8 cellular contexts compared by ENCODE assay signal in genomic region chr11:82775736-82776346, GRCh38. TPM values are rescaled to one million over a fixed set of nuclear protein-coding genes. Genes with fewer than 3 reads are reported as not detected.
DNase-seq lines count a peak whose midpoint lies in the region; ATAC-seq, FAIRE-seq and TF ChIP-seq lines count a peak whose summit lies in the region.

No MANE protein-coding gene starts in this region.

- intact Hi-C loops in OCI-LY7 (cut with micrococcal nuclease; ENCODE audit: unreplicated experiment) (loop anchor here (1.0 to 10.0 kb wide), 3 partner anchors 56 to 1039 kb away; no protein-coding TSS in a partner anchor), GM12878 (cut with micrococcal nuclease; ENCODE audit: unreplicated experiment) (loop anchor here (1.0 to 2.0 kb wide), 2 partner anchors 88 to 1045 kb away; no protein-coding TSS in a partner anchor), uterus (cut with DNase I; ENCODE audit: low total_unique reads) (no loop called here)

- SMC1A ChIA-PET in GM12878 (lab: Charles Lee; ENCODE audit: uncharacterized antibody, unreplicated experiment): interaction anchor here (0.6 to 2.0 kb wide), 12 partner anchors 9 to 1040 kb away, joined by 3 to 8 read pairs (median 4); partner anchors contain the start of gene DDIAS

- TF ChIP-seq EP300 in GM12878 (IDR thresholded peaks at IDR 0.05; ENCODE audit: borderline replicate concordance in 1 of 2, control insufficient read depth in 1 of 2, low read depth in 2 of 2, low read length in 2 of 2): no peak

- H3K9me3 Mint-ChIP-seq in memory B cell: peaks cover 13% of the 10 kb centered on the region

- H3K36me3 Mint-ChIP-seq in memory B cell: peaks cover 8% of the 10 kb centered on the region

- in situ Hi-C loops in GM12878 (cut with MboI): no loop called here

- H3K36me3 ChIP-seq in OCI-LY7 (ENCODE audit: insufficient read depth, low read length) (no peaks in the 10 kb centered on the region), GM12878 (ENCODE audit: control insufficient read depth in 2 of 2, insufficient read depth in 2 of 2, low read length in 1 of 2) (no peaks in the 10 kb centered on the region), uterus (no peaks in the 10 kb centered on the region)

- peak overlapping the region; percentile 47; the same call in 1 of the 2 replicates for H2AFZ ChIP-seq in OCI-LY7 (ENCODE audit: low read length)
- H2AFZ ChIP-seq in GM12878 (ENCODE audit: control insufficient read depth, low read depth, low read length): peak overlapping the region; percentile 15; the same call in 1 of the 2 replicates

- H3K9me3 ChIP-seq in OCI-LY7 (ENCODE audit: low read length) (no peaks in the 10 kb centered on the region), GM12878 (replicated peaks; ENCODE audit: control insufficient read depth, insufficient read depth, low read length) (no peaks in the 10 kb centered on the region), uterus (peaks cover 0 to 6% of the 10 kb centered on the region in 2 donors)

- H3K27me3 Mint-ChIP-seq in memory B cell: peaks cover 11% of the 10 kb centered on the region

- TF ChIP-seq POLR2A in GM12878 (IDR thresholded peaks at IDR 0.05; ENCODE audit: low read depth, low read length) (no peak), uterus (IDR thresholded peaks at IDR 0.05) (no peak)

- no peaks in the 10 kb centered on the region for H3K27me3 ChIP-seq in GM12878 (replicated peaks in 1 of 2; ENCODE audit: control insufficient read depth in 2 of 2, insufficient read depth in 2 of 2, low read length in 1 of 2)
- no peaks in the 10 kb centered on the region for H3K27me3 ChIP-seq in uterus

- H3K79me2 ChIP-seq in OCI-LY7 (ENCODE audit: insufficient read depth, low read depth, low read length): no peaks in the 10 kb centered on the region
- H3K79me2 ChIP-seq in GM12878 (ENCODE audit: control insufficient read depth, insufficient read depth, low read length): no peaks in the 10 kb centered on the region

- POLR2A ChIA-PET in OCI-LY7 (lab: Charles Lee) (interaction anchor here (0.6 to 1.0 kb wide), 2 partner anchors 12 to 632 kb away, joined by 3 read pairs; no protein-coding TSS in a partner anchor), GM12878 (lab: Charles Lee) (interaction anchor here (0.6 to 0.8 kb wide), 2 partner anchors 19 to 408 kb away, joined by 3 read pairs; no protein-coding TSS in a partner anchor)

- no peak overlapping the region for H3K27ac ChIP-seq in OCI-LY7 (ENCODE audit: low read depth, low read length, poor library complexity, severe bottlenecking)
- H3K27ac ChIP-seq in GM12878 (ENCODE audit: control insufficient read depth, insufficient read depth): no peak overlapping the region
- H3K27ac ChIP-seq in uterus: no peak overlapping the region

- TF ChIP-seq CTCF in OCI-LY7 (conservative IDR thresholded peaks at IDR 0.05; ENCODE audit: low read length) (peak; percentile 86), GM12878 (IDR thresholded peaks at IDR 0.05 in 2 of 3, conservative IDR thresholded peaks at IDR 0.05 in 1 of 3; ENCODE audit: control insufficient read depth in 2 of 3, extremely low read depth in 1 of 3, insufficient read depth in 1 of 3, low read depth in 3 of 3, low read length in 3 of 3) (peak; percentile 76 to 90 (median 85)), uterus (IDR thresholded peaks at IDR 0.05) (no peak)

- CTCF ChIA-PET in OCI-LY7 (lab: Charles Lee; ENCODE audit: unreplicated experiment) (interaction anchor here (0.6 to 0.9 kb wide), 2 partner anchors 38 to 949 kb away, joined by 3 to 5 read pairs; no protein-coding TSS in a partner anchor), GM12878 (lab: Yijun Ruan, JAX) (interaction anchor here (0.6 to 3.5 kb wide), 39 partner anchors 9 to 1044 kb away, joined by 3 to 24 read pairs (median 4); no protein-coding TSS in a partner anchor)

- WGBS in GM12878 (ENCODE audit: insufficient coverage, insufficient replicate concordance, low lambda C conversion rate, missing lambda C conversion rate): 0% methylated on average over 3 of the region's 3 CpGs

- no peak overlapping the region for H3K27ac Mint-ChIP-seq in memory B cell

- H3K4me3 ChIP-seq in OCI-LY7 (ENCODE audit: low read depth, low read length, poor library complexity, severe bottlenecking) (no peak overlapping the region), GM12878 (no peak overlapping the region), uterus (no peak overlapping the region)

- H3K9me2 ChIP-seq in OCI-LY7 (ENCODE audit: insufficient read depth, low read length): no peaks in the 10 kb centered on the region

- H3K4me1 ChIP-seq in OCI-LY7 (ENCODE audit: insufficient read depth, low read length, poor library complexity, severe bottlenecking) (no peaks in the 10 kb centered on the region), GM12878 (ENCODE audit: control insufficient read depth, insufficient read depth, low read length) (no peaks in the 10 kb centered on the region), uterus (no peaks in the 10 kb centered on the region)

- H3K4me1 Mint-ChIP-seq in memory B cell: peaks cover 2% of the 10 kb centered on the region

- BruUV-seq in OCI-LY7 (replicated peaks; lab: Mats Ljungman, UMichigan): no TSS peak
- no TSS peak for BruUV-seq in GM12878 (replicated peaks; lab: Mats Ljungman, UMichigan)

- H3K9ac ChIP-seq in GM12878 (ENCODE audit: control insufficient read depth, insufficient read depth, low read length): no peak overlapping the region

- H3K4me3 Mint-ChIP-seq in memory B cell: no peak overlapping the region

- peak; percentile 64 for TF ChIP-seq RAD21 in GM12878 (IDR thresholded peaks at IDR 0.05; ENCODE audit: insufficient read depth, low read depth, low read length)

- peak; percentile 77 for DNase-seq in ELR (ENCODE audit: low read depth)
- peak; percentile 51 for DNase-seq in OCI-LY7 (ENCODE audit: low spot score)
- DNase-seq in GM12878 (ENCODE audit: low read depth, low spot score): no peak
- peak in 1 of 2 donors; percentile 1 for DNase-seq in memory B cell (ENCODE audit: low spot score in 2 of 2)
- no peak for DNase-seq in superior temporal gyrus (ENCODE audit: extremely low spot score)
- DNase-seq in uterus: no peak

- peak; percentile 96 for FAIRE-seq in GM12878 (lab: Jason Lieb, UNC)

- RAD21 ChIA-PET in GM12878 (lab: Charles Lee; ENCODE audit: unreplicated experiment): interaction anchor here (0.7 to 1.8 kb wide), 10 partner anchors 9 to 1040 kb away, joined by 3 to 7 read pairs (median 4); no protein-coding TSS in a partner anchor

- H3K4me2 ChIP-seq in OCI-LY7 (ENCODE audit: low read length): no peak overlapping the region
- H3K4me2 ChIP-seq in GM12878 (ENCODE audit: control insufficient read depth, insufficient read depth): no peak overlapping the region; the same call in 1 of the 2 replicates

- no peaks in the 10 kb centered on the region for H4K20me1 ChIP-seq in OCI-LY7 (ENCODE audit: insufficient read depth, low read length)
- no peaks in the 10 kb centered on the region for H4K20me1 ChIP-seq in GM12878 (ENCODE audit: control insufficient read depth, insufficient read depth)

- ATAC-seq in GM19452 (IDR thresholded peaks at IDR 0.05; ENCODE audit: unreplicated experiment) (peak; percentile 98), HG03280 (IDR thresholded peaks at IDR 0.05; ENCODE audit: unreplicated experiment) (peak; percentile 99), GM12878 (peak; percentile 100), memory B cell (ENCODE audit: low read depth) (peak; percentile 50)

TF ChIP-seq in GM12878, 131 proteins besides CTCF, POLR2A, EP300 and RAD21:
- TF ChIP-seq SP1 (IDR thresholded peaks at IDR 0.05; ENCODE audit: low read depth, low read length) (no peak), BCL3 (IDR thresholded peaks at IDR 0.05; ENCODE audit: borderline replicate concordance, insufficient read depth, low read depth, low read length, poor library complexity, severe bottlenecking) (no peak), SMC3 (IDR thresholded peaks at IDR 0.05; ENCODE audit: borderline replicate concordance, low read length) (peak; percentile 53; the same call in 1 of the 2 replicates), YY1 (IDR thresholded peaks at IDR 0.05; ENCODE audit: low read depth, low read length) (peak; percentile 23; the same call in 1 of the 2 replicates)

RNA-seq across cellular contexts. Expression of gene FAM181B, which starts 42.2 kb away (rescaled TPM):
- total RNA-seq in OCI-LY7 (2014; rRNA removed; shearing (Covaris generic)): not detected in 2 replicates
- total RNA-seq in OCI-LY7 (2022) (not detected in 2 replicates), GM12878 (2014; rRNA removed) (not detected in 2 replicates), GM12878 (2014; rRNA removed; fragmentation: Illumina TruSeq; extraction: Trizol) (not detected in 2 replicates), GM12878 (2021) (not detected in 2 replicates), uterus (1 to 10 TPM in 1 of 4 donors, under 1 TPM in 2, not detected in 1; 0.26 to 5.7 (median 0.91) TPM)
- not detected in 2 replicates for total RNA-seq in GM12878 (2013; cell fraction: nucleolus; rRNA removed)
- polyA plus RNA-seq in GM12878 (2011; ENCODE audit: low read depth): not detected
- polyA plus RNA-seq in GM12878 (2011; rRNA removed) (not detected in 2 replicates), GM12878 (2014; fragmentation: Illumina TruSeq; extraction: Trizol) (not detected in 2 replicates), GM12878 (2014; fragmentation: Nextera tagmentation; extraction: Ambion mirVana) (not detected), GM12878 (2014; rRNA removed) (not detected in 2 replicates), GM12878 (2016; fragmentation: Nextera tagmentation; extraction: Ambion mirVana) (not detected)
- polyA plus RNA-seq in GM12878 (2011; cell fraction: cytosol; rRNA removed): not detected in 2 replicates
- not detected in 2 replicates for polyA plus RNA-seq in GM12878 (2011; cell fraction: nucleus; rRNA removed)
- not detected in 2 replicates for polyA plus RNA-seq in GM12878 (2012)
- not detected in 2 replicates for polyA minus RNA-seq in GM12878 (2011; rRNA and poly(A)+ RNA removed)
- not detected in 2 replicates for polyA minus RNA-seq in GM12878 (2011; cell fraction: cytosol; rRNA and poly(A)+ RNA removed)
- not detected in 2 replicates for polyA minus RNA-seq in GM12878 (2011; cell fraction: nucleus; rRNA and poly(A)+ RNA removed)

Comparison
In these comparisons a context has a peak if more than half of its experiments do, and no peak if none do; other contexts are left out.
1. DNase-seq: peak in ELR (single experiment) and OCI-LY7 (single experiment); none in GM12878 (single experiment), superior temporal gyrus (single experiment) and uterus (0 of 2).
2. ATAC-seq: peak in every context shown above with its lines; median percentile 100 in GM12878; 99 in HG03280; 98 in GM19452; 50 in memory B cell.
3. CTCF ChIP-seq: peak in OCI-LY7 (single experiment) and GM12878 (3 of 3); none in uterus (0 of 4).